ENCODE assay signal across 8 cellular contexts in genomic region chr22:46296257-46297150, GRCh38. TPM values are rescaled to one million over a fixed set of nuclear protein-coding genes. Genes with fewer than 3 reads are reported as not detected.
DNase-seq lines count a peak whose midpoint lies in the region; ATAC-seq and TF ChIP-seq lines count a peak whose summit lies in the region.

Gene GTSE1 (plus strand): TSS chr22:46296870. CDS start chr22:46297401, 531 bp downstream.

- TF ChIP-seq CTCF in CD14-positive monocyte (IDR thresholded peaks at IDR 0.05) (no peak), liver (IDR thresholded peaks at IDR 0.05; ENCODE audit: low read depth, low read length, missing input control) (no peak)

- H3K36me3 ChIP-seq in liver (ENCODE audit: control insufficient read depth in 4 of 4, insufficient read depth in 3 of 4, low read depth in 1 of 4, low read length in 3 of 4): peaks cover 4 to 21% (median 16%) of the 10 kb centered on the region in 4 donors

- under 1% methylated on average over 76 of the region's 76 CpGs for WGBS in liver

- H3K27ac Mint-ChIP-seq in CD14-positive monocyte: peak within 1 kb of the TSS; percentile 94 to 97 (median 96)

- peaks cover 3 to 7% (median 7%) of the 10 kb centered on the region in 7 donors for H3K9me3 Mint-ChIP-seq in CD14-positive monocyte

- H3K4me1 Mint-ChIP-seq in CD14-positive monocyte: peaks cover 49% of the 10 kb centered on the region

- DNase-seq in CD14-positive monocyte (ENCODE audit: low spot score): peak; percentile 98
- peak; percentile 89 for DNase-seq in NCI-H774 (lab: John Stamatoyannopoulos, UW)
- DNase-seq in activated CD4-positive, alpha-beta T cell treated with anti-CD3 and anti-CD28 coated beads, Interleukin-2, amount 50 U/mL, for 48 hours: peak; percentile 96 to 97
- peak; percentile 95 to 98 for DNase-seq in dermis microvascular lymphatic vessel endothelial cell (ENCODE audit: low read depth in 2 of 2)
- DNase-seq in stimulated activated CD4-positive, alpha-beta T cell treated with anti-CD3 and anti-CD28 coated beads, Interleukin-4, amount 100 ng/mL, for 24 hours: peak; percentile 97

- H3K9me3 ChIP-seq in liver (ENCODE audit: control insufficient read depth in 4 of 4, low read length in 3 of 4): no peaks in the 10 kb centered on the region

- peak within 1 kb of the TSS in 1 of 2 donors; percentile 62 for H3K9ac ChIP-seq in liver (ENCODE audit: low read depth in 1 of 2, low read length in 2 of 2)

- intact Hi-C loops in CD14-positive monocyte (cut with micrococcal nuclease): loop anchor here (1.0 to 10.0 kb wide), 4 partner anchors 38 to 302 kb away; partner anchors contain the start of gene TRMU (in 1 of the 2)

- peaks cover 28 to 39% of the 10 kb centered on the region in 2 donors for H3K36me3 Mint-ChIP-seq in CD14-positive monocyte

- no peaks in the 10 kb centered on the region for H3K27me3 ChIP-seq in liver (ENCODE audit: control insufficient read depth in 4 of 4, insufficient read depth in 4 of 4, low read length in 3 of 4)

- peaks cover 7 to 28% (median 16%) of the 10 kb centered on the region in 4 donors for H3K4me1 ChIP-seq in liver (ENCODE audit: control insufficient read depth in 4 of 4, insufficient read depth in 4 of 4, low read length in 3 of 4)

- peak; percentile 67 to 72 for TF ChIP-seq RAD21 in liver (IDR thresholded peaks at IDR 0.05)

- peak within 1 kb of the TSS; percentile 67 to 75 for H3K27ac ChIP-seq in liver (ENCODE audit: low read depth in 1 of 2, low read length in 2 of 2)

- peak within 1 kb of the TSS; percentile 42 to 55 (median 49) for H3K4me3 ChIP-seq in liver (ENCODE audit: low read depth in 1 of 3, low read length in 3 of 3)

- peak; percentile 93 for ATAC-seq in GM19395 (IDR thresholded peaks at IDR 0.05; ENCODE audit: unreplicated experiment)
- peak; percentile 92 for ATAC-seq in HG03565 (IDR thresholded peaks at IDR 0.05; ENCODE audit: unreplicated experiment)

- H3K4me3 Mint-ChIP-seq in CD14-positive monocyte: peak within 1 kb of the TSS; percentile 83 to 92

- H3K27me3 Mint-ChIP-seq in CD14-positive monocyte (ENCODE audit: low read depth in 3 of 3): no peaks in the 10 kb centered on the region

TF ChIP-seq in liver, 16 proteins besides CTCF, POLR2A, EP300 and RAD21:
- no peak for TF ChIP-seq TAF1 (conservative IDR thresholded peaks at IDR 0.05)
- TF ChIP-seq NR2F2 (IDR thresholded peaks at IDR 0.05): peak; percentile 74
- no peak for TF ChIP-seq FOXA1 (IDR thresholded peaks at IDR 0.05)
- peak; percentile 53 for TF ChIP-seq MAX (IDR thresholded peaks at IDR 0.05)
- no peak for TF ChIP-seq REST (IDR thresholded peaks at IDR 0.05)
- TF ChIP-seq ATF3 (IDR thresholded peaks at IDR 0.05): no peak
- TF ChIP-seq SP1 (IDR thresholded peaks at IDR 0.05): peak; percentile 32
- no peak for TF ChIP-seq HNF4A (conservative IDR thresholded peaks at IDR 0.05)
- TF ChIP-seq FOXA2 (IDR thresholded peaks at IDR 0.05): no peak
- no peak for TF ChIP-seq ZBTB33 (IDR thresholded peaks at IDR 0.05)
- no peak for TF ChIP-seq RXRA (IDR thresholded peaks at IDR 0.05)
- peak; percentile 88 for TF ChIP-seq YY1 (IDR thresholded peaks at IDR 0.05)
- peak in 1 of 2 donors; percentile 81 for TF ChIP-seq GABPA (IDR thresholded peaks at IDR 0.05 in 1 of 2, conservative IDR thresholded peaks at IDR 0.05 in 1 of 2)
- no peak for TF ChIP-seq JUND (IDR thresholded peaks at IDR 0.05)
- peak in 1 of 2 donors; percentile 37 for TF ChIP-seq EGR1 (IDR thresholded peaks at IDR 0.05; ENCODE audit: low read depth in 2 of 2)
- no peak for TF ChIP-seq HNF4G (IDR thresholded peaks at IDR 0.05)

RNA-seq across cellular contexts. Expression of gene GTSE1, which starts in this region (rescaled TPM):
- polyA plus RNA-seq in CD14-positive monocyte (not detected), liver (1 to 10 TPM in 1 of 2 donors, under 1 TPM in 1; 0.38 to 1.3 TPM)
- total RNA-seq in dermis microvascular lymphatic vessel endothelial cell (3.4 and 6.3 TPM in 2 replicates), liver (10 to 100 TPM in 1 of 2 donors, under 1 TPM in 1; 0.17 to 13.9 TPM)

Comparison
In these comparisons a context has a peak if more than half of its experiments do, and no peak if none do; other contexts are left out.
1. Peak in every context shown above with its lines: DNase-seq, ATAC-seq, H3K4me3 ChIP-seq and H3K27ac ChIP-seq.
2. Peak in DNase-seq in CD14-positive monocyte; RNA of the gene not detected or under 1 TPM.